In genomic region chr11:68828957-68829356, GRCh38 we compare ENCODE assay signal across 16 cellular contexts. TPM values are rescaled to one million over a fixed set of nuclear protein-coding genes. Genes with fewer than 3 reads are reported as not detected.
DNase-seq lines count a peak whose midpoint lies in the region; ATAC-seq and TF ChIP-seq lines count a peak whose summit lies in the region.
"Had no signal": no experiment of that assay in that cellular context is flagged by ENCODE, and none has a peak within 500 bp of the region (broad histone marks: within the 10 kb centered on the region; RNA-seq: fewer than 3 reads in every experiment).

No MANE protein-coding gene starts in this region.

- no peaks in the 10 kb centered on the region for H3K9me3 Mint-ChIP-seq in CD4-positive, CD25-positive, alpha-beta regulatory T cell
- no peaks in the 10 kb centered on the region for H3K9me3 Mint-ChIP-seq in central memory CD8-positive, alpha-beta T cell
- no peaks in the 10 kb centered on the region for H3K9me3 Mint-ChIP-seq in neural progenitor cell
- no peaks in the 10 kb centered on the region for H3K9me3 Mint-ChIP-seq in endodermal cell

- H3K9ac ChIP-seq in neural progenitor cell (no peak overlapping the region), endodermal cell (ENCODE audit: extremely low read depth, low read length, poor library complexity, severe bottlenecking) (no peak overlapping the region)

- no peaks in the 10 kb centered on the region for H3K27me3 Mint-ChIP-seq in CD4-positive, CD25-positive, alpha-beta regulatory T cell
- no peaks in the 10 kb centered on the region for H3K27me3 Mint-ChIP-seq in central memory CD8-positive, alpha-beta T cell
- H3K27me3 Mint-ChIP-seq in neural progenitor cell (ENCODE audit: insufficient read depth, low read depth) (peaks cover 9% of the 10 kb centered on the region), endodermal cell (ENCODE audit: insufficient read depth) (no peaks in the 10 kb centered on the region)

- no peak overlapping the region for H3K4me3 Mint-ChIP-seq in CD4-positive, CD25-positive, alpha-beta regulatory T cell
- no peak overlapping the region for H3K4me3 Mint-ChIP-seq in central memory CD8-positive, alpha-beta T cell
- peak overlapping the region; percentile 2 for H3K4me3 Mint-ChIP-seq in neural progenitor cell
- H3K4me3 Mint-ChIP-seq in endodermal cell = no peak overlapping the region

- no peaks in the 10 kb centered on the region for H4K20me1 ChIP-seq in neural progenitor cell (ENCODE audit: low read depth)

- DNase-seq in CD4-positive, CD25-positive, alpha-beta regulatory T cell = no peak
- no peak for DNase-seq in central memory CD8-positive, alpha-beta T cell (ENCODE audit: low spot score in 2 of 2)
- DNase-seq in neural progenitor cell (ENCODE audit: low spot score) (no peak), NCI-H446 treated with DMSO at 0.1 percent for 48 hours (lab: John Stamatoyannopoulos, UW) (no peak), left cardiac atrium (no peak), endodermal cell (no peak), NCI-H226 (no peak)
- DNase-seq: activated naive CD4-positive, alpha-beta T cell treated with Interleukin-2 at 50 U/mL for 16 hours; brain microvascular endothelial cell; mesendoderm; MG63; NCI-H774; stimulated activated CD4-positive, alpha-beta T cell treated with anti-CD3 and anti-CD28 coated beads, Interleukin-4, amount 100 ng/mL, for 4 hours had no signal

- TF ChIP-seq CTCF in neural progenitor cell (IDR thresholded peaks at IDR 0.05) (no peak), endodermal cell (conservative IDR thresholded peaks at IDR 0.05) (no peak)

- peaks cover 4 to 31% (median 15%) of the 10 kb centered on the region in 4 donors for H3K4me1 Mint-ChIP-seq in CD4-positive, CD25-positive, alpha-beta regulatory T cell
- peaks cover 46% of the 10 kb centered on the region for H3K4me1 Mint-ChIP-seq in central memory CD8-positive, alpha-beta T cell
- H3K4me1 Mint-ChIP-seq in neural progenitor cell = peaks cover 3% of the 10 kb centered on the region
- peaks cover 31% of the 10 kb centered on the region for H3K4me1 Mint-ChIP-seq in endodermal cell

- no peaks in the 10 kb centered on the region for H3K36me3 ChIP-seq in CD4-positive, CD25-positive, alpha-beta regulatory T cell (ENCODE audit: control insufficient read depth, insufficient read depth, low read length)
- H3K36me3 ChIP-seq in KOPT-K1 (ENCODE audit: insufficient read depth, low read length) (peaks cover 10% of the 10 kb centered on the region; the same call in 1 of the 2 replicates), neural progenitor cell (no peaks in the 10 kb centered on the region), endodermal cell (ENCODE audit: control insufficient read depth, insufficient read depth, low read length) (no peaks in the 10 kb centered on the region)
- H3K36me3 ChIP-seq: brain microvascular endothelial cell had no signal

- H2AFZ ChIP-seq in neural progenitor cell (replicated peaks) = no peak overlapping the region

- H3K27ac ChIP-seq in CD4-positive, CD25-positive, alpha-beta regulatory T cell (ENCODE audit: insufficient read depth, low read length, poor library complexity, severe bottlenecking) = no peak overlapping the region
- H3K27ac ChIP-seq in KOPT-K1 (ENCODE audit: low read depth, low read length, poor library complexity, severe bottlenecking) = peak overlapping the region; percentile 55
- no peak overlapping the region for H3K27ac ChIP-seq in neural progenitor cell
- H3K27ac ChIP-seq in endodermal cell (ENCODE audit: low read depth, low read length) = no peak overlapping the region
- H3K27ac ChIP-seq: brain microvascular endothelial cell had no signal

- H3F3A ChIP-seq in neural progenitor cell (ENCODE audit: low read depth) = no peaks in the 10 kb centered on the region

- intact Hi-C loops in left cardiac atrium (cut with DNase I) = no loop called here

- no peaks in the 10 kb centered on the region for H3K27me3 ChIP-seq in CD4-positive, CD25-positive, alpha-beta regulatory T cell (ENCODE audit: control insufficient read depth, insufficient read depth, low read length)
- H3K27me3 ChIP-seq in neural progenitor cell = no peaks in the 10 kb centered on the region
- no peaks in the 10 kb centered on the region for H3K27me3 ChIP-seq in endodermal cell (ENCODE audit: control insufficient read depth, insufficient read depth, low read length, poor library complexity, severe bottlenecking)
- H3K27me3 ChIP-seq: brain microvascular endothelial cell, heart right ventricle, MG63, upper lobe of left lung had no signal

- no peak overlapping the region for H3K4me2 ChIP-seq in neural progenitor cell

- H3K9me3 ChIP-seq in CD4-positive, CD25-positive, alpha-beta regulatory T cell (ENCODE audit: control insufficient read depth in 2 of 2, low read length in 2 of 2) = no peaks in the 10 kb centered on the region
- H3K9me3 ChIP-seq in KOPT-K1 (ENCODE audit: insufficient read depth, low read length, poor library complexity, severe bottlenecking) (no peaks in the 10 kb centered on the region), neural progenitor cell (ENCODE audit: low read depth) (no peaks in the 10 kb centered on the region), endodermal cell (ENCODE audit: control insufficient read depth, low read length) (no peaks in the 10 kb centered on the region)
- H3K9me3 ChIP-seq: heart right ventricle, MG63, upper lobe of left lung had no signal

- no peaks in the 10 kb centered on the region for H3K79me2 ChIP-seq in neural progenitor cell (ENCODE audit: low read depth)

- 91 to 94% methylated on average over 7 to 12 of the region's 12 CpGs for WGBS in endodermal cell (ENCODE audit: insufficient coverage in 1 of 2, insufficient read length in 1 of 2), 2 experiments

- peak overlapping the region in 2 of 3 donors; percentile 10 to 76 for H3K27ac Mint-ChIP-seq in CD4-positive, CD25-positive, alpha-beta regulatory T cell
- H3K27ac Mint-ChIP-seq in central memory CD8-positive, alpha-beta T cell (ENCODE audit: low read depth) = peak overlapping the region; percentile 85
- peak overlapping the region; percentile 1 for H3K27ac Mint-ChIP-seq in neural progenitor cell
- H3K27ac Mint-ChIP-seq in endodermal cell = no peak overlapping the region

- no peak for ATAC-seq in CD4-positive, CD25-positive, alpha-beta regulatory T cell (ENCODE audit: low read depth in 2 of 2)
- ATAC-seq in central memory CD8-positive, alpha-beta T cell (replicated peaks; ENCODE audit: extremely low read depth, poor library complexity, severe bottlenecking) = no peak
- no peak for ATAC-seq in left cardiac atrium

- no peak overlapping the region for H3K4me3 ChIP-seq in CD4-positive, CD25-positive, alpha-beta regulatory T cell (ENCODE audit: low read depth, low read length)
- H3K4me3 ChIP-seq in neural progenitor cell (no peak overlapping the region), endodermal cell (ENCODE audit: low read length) (no peak overlapping the region)
- H3K4me3 ChIP-seq: heart right ventricle, MG63, upper lobe of left lung had no signal

- H3K4me1 ChIP-seq in CD4-positive, CD25-positive, alpha-beta regulatory T cell (ENCODE audit: control insufficient read depth, insufficient read depth, low read length, poor library complexity, severe bottlenecking) = peaks cover 4% of the 10 kb centered on the region
- no peaks in the 10 kb centered on the region for H3K4me1 ChIP-seq in neural progenitor cell
- H3K4me1 ChIP-seq in endodermal cell (ENCODE audit: control insufficient read depth, insufficient read depth, low read length) = no peaks in the 10 kb centered on the region

- peaks cover 5% of the 10 kb centered on the region for H3K36me3 Mint-ChIP-seq in CD4-positive, CD25-positive, alpha-beta regulatory T cell
- peaks cover 7% of the 10 kb centered on the region for H3K36me3 Mint-ChIP-seq in central memory CD8-positive, alpha-beta T cell (ENCODE audit: insufficient read depth)
- H3K36me3 Mint-ChIP-seq in neural progenitor cell = no peaks in the 10 kb centered on the region
- H3K36me3 Mint-ChIP-seq in endodermal cell (ENCODE audit: low read depth) = no peaks in the 10 kb centered on the region

RNA-seq across cellular contexts. Expression of gene CPT1A, which starts 12.8 kb away (rescaled TPM):
- 16.7 TPM for total RNA-seq in CD4-positive, CD25-positive, alpha-beta regulatory T cell
- 1 to 10 TPM in 3 of 4 donors, under 1 TPM in 1; 0.32 to 4.5 (median 3.1) TPM for polyA plus RNA-seq in CD4-positive, CD25-positive, alpha-beta regulatory T cell
- total RNA-seq in neural progenitor cell (ENCODE audit: low replicate concordance) (0.64 and 0.90 TPM in 2 replicates), left cardiac atrium (10 to 100 TPM; 56.6 to 63.5 TPM), endodermal cell (1 to 10 TPM; 3.3 to 7.3 TPM)
- polyA plus RNA-seq in endodermal cell (2013, experiment 1 of 2) = 2.7 TPM
- polyA plus RNA-seq in endodermal cell (2013, experiment 2 of 2) = 1.8 TPM
